ENCODE assay signal across 8 cellular contexts in the genomic region with DNA sequence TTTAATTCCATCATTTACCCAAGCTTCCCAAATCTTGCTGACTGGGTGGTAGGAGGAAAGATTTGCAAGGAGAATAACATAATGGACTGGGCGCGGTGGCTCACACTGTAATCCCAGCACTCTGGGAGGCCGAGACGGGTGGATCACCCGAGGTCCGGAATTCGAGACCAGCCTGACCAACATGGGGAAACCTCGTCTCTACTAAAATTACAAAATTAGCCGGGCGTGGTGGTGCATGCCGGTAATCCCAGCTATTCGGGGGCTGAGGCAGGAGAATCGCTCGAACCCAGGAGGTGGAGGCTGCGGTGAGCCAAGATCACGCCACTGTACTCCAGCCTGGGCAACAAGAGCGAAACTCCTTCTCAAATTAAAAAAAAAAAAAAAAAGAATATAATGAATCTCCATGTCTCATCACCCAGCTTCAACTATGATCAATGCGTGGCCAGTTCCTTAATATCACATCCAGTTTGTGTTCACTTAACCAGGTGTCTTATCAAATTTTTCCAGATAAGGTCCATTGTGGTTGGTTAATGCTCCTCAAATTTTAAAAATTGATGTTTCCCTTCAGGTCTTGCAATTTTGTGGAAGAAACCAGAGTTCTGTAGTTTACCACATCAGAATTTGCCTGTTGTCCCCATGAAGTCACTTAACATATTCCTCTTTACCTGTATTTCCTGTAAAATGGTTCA. TPM values are rescaled to one million over a fixed set of nuclear protein-coding genes. Genes with fewer than 3 reads are reported as not detected.
DNase-seq lines count a peak whose midpoint lies in the region; ATAC-seq, FAIRE-seq and TF ChIP-seq lines count a peak whose summit lies in the region.

No MANE protein-coding gene starts in this region.

- no peaks in the 10 kb centered on the region for H3K27me3 Mint-ChIP-seq in activated T-helper 2 cell treated with anti-CD3 and anti-CD28 coated beads, Interferon-gamma antibody, Interleukin-2, Interleukin-4, amounts not matched to agents 10 μg/mL and 5 μg/mL and 100 μg/mL, durations not matched to agents 14 hours and 24 hours and 36 hours (ENCODE audit: low read depth)

- ATAC-seq in HepG2 (no peak), right lobe of liver (no peak), omental fat pad (ENCODE audit: low FRiP score) (no peak), GM19395 (IDR thresholded peaks at IDR 0.05; ENCODE audit: unreplicated experiment) (no peak)

- H3K36me3 ChIP-seq in HepG2 (replicated peaks in 1 of 2; ENCODE audit: control insufficient read depth in 1 of 2, insufficient read depth in 2 of 2, low read length in 2 of 2) (peaks cover 44 to 64% of the 10 kb centered on the region in 2 experiments), right lobe of liver (peaks cover 19 to 64% (median 44%) of the 10 kb centered on the region in 4 donors), mesodermal cell (ENCODE audit: control insufficient read depth, insufficient read depth, low read length) (peaks cover 79% of the 10 kb centered on the region), uterus (no peaks in the 10 kb centered on the region)

- WGBS in HepG2 (ENCODE audit: low lambda C conversion rate): 97% methylated on average over 18 of the region's 18 CpGs
- 92% methylated on average over 13 of the region's 18 CpGs for WGBS in right lobe of liver (ENCODE audit: insufficient coverage, low coverage, low lambda C conversion rate, missing lambda C conversion rate)
- WGBS in mesodermal cell (ENCODE audit: insufficient coverage in 2 of 2), 2 experiments: 91 to 93% methylated on average over 9 to 15 of the region's 18 CpGs

- H3K9ac ChIP-seq in HepG2 (ENCODE audit: insufficient read depth, low read depth, low read length): peak overlapping the region; percentile 68; the same call in 1 of the 2 replicates

- POLR2A ChIA-PET in HepG2 (lab: Yijun Ruan, JAX): interaction anchor here (0.8 to 1.6 kb wide), 6 partner anchors 8 to 49 kb away, joined by 3 to 23 read pairs (median 5); a partner anchor contains a TSS

- H4K20me1 ChIP-seq in HepG2 (ENCODE audit: insufficient read depth, low read length): peaks cover 4% of the 10 kb centered on the region; the same call in 1 of the 2 replicates

- intact Hi-C loops in HepG2 (cut with micrococcal nuclease; ENCODE audit: unreplicated experiment) (loop anchor here (1.0 to 5.0 kb wide), 2 partner anchors 37 to 289 kb away; no protein-coding TSS in a partner anchor), right lobe of liver (cut with DNase I) (no loop called here), uterus (cut with DNase I; ENCODE audit: low total_unique reads) (loop anchor here (10.0 kb wide), 1 partner anchor 130 kb away; a partner anchor contains a TSS)
- intact Hi-C loops in activated T-helper 2 cell treated with anti-CD3 and anti-CD28 coated beads, Interferon-gamma antibody, Interleukin-2, Interleukin-4, amounts not matched to agents 10 μg/mL and 5 μg/mL and 100 μg/mL, durations not matched to agents 14 hours and 24 hours and 36 hours (cut with micrococcal nuclease): no loop called here

- H3K79me2 ChIP-seq in HepG2 (ENCODE audit: insufficient read depth, low read length): peaks cover 32% of the 10 kb centered on the region

- H3K27ac ChIP-seq in HepG2 (ENCODE audit: extremely low read length, insufficient read depth, low read length) (peak overlapping the region; percentile 85), right lobe of liver (no peak overlapping the region), mesodermal cell (ENCODE audit: low read depth, low read length, severe bottlenecking) (peak overlapping the region; percentile 98), uterus (peak overlapping the region; percentile 80)

- TF ChIP-seq POLR2A in HepG2 (IDR thresholded peaks at IDR 0.05; ENCODE audit: insufficient read depth in 1 of 2, low read depth in 2 of 2, low read length in 2 of 2): no peak
- no peak for TF ChIP-seq POLR2A in right lobe of liver (IDR thresholded peaks at IDR 0.05)
- no peak for TF ChIP-seq POLR2A in uterus (IDR thresholded peaks at IDR 0.05)

- FAIRE-seq in HepG2 (lab: Jason Lieb, UNC): no peak

- H3K4me3 ChIP-seq in HepG2 (replicated peaks in 1 of 3; ENCODE audit: insufficient read depth in 1 of 3, low read depth in 2 of 3, low read length in 3 of 3): no peak overlapping the region
- no peak overlapping the region for H3K4me3 ChIP-seq in right lobe of liver
- H3K4me3 ChIP-seq in mesodermal cell (ENCODE audit: extremely low read depth, insufficient read depth, low read length, poor library complexity, severe bottlenecking): peak overlapping the region; percentile 86
- no peak overlapping the region for H3K4me3 ChIP-seq in uterus

- H3K27me3 ChIP-seq in HepG2 (ENCODE audit: control insufficient read depth in 1 of 2, insufficient read depth in 2 of 2, low read length in 2 of 2): no peaks in the 10 kb centered on the region; a peak in 1 of 5 replicates
- H3K27me3 ChIP-seq in right lobe of liver: no peaks in the 10 kb centered on the region
- no peaks in the 10 kb centered on the region for H3K27me3 ChIP-seq in uterus

- H3K27ac Mint-ChIP-seq in activated T-helper 2 cell treated with anti-CD3 and anti-CD28 coated beads, Interferon-gamma antibody, Interleukin-2, Interleukin-4, amounts not matched to agents 10 μg/mL and 5 μg/mL and 100 μg/mL, durations not matched to agents 14 hours and 24 hours and 36 hours: peak overlapping the region; percentile 93

- TF ChIP-seq RAD21 in HepG2 (CRISPR knock-in tag; IDR thresholded peaks at IDR 0.05): no peak

- CTCF ChIA-PET in HepG2 (lab: Yijun Ruan, JAX; ENCODE audit: low intra/inter-chr PET ratio, low total read pairs): no interaction called here

- TF ChIP-seq EP300 in HepG2 (IDR thresholded peaks at IDR 0.05; ENCODE audit: low read depth in 2 of 2, low read length in 2 of 2): no peak
- TF ChIP-seq EP300 in HepG2 (CRISPR knock-in tag; IDR thresholded peaks at IDR 0.05; ENCODE audit: borderline replicate concordance): no peak

- no peak overlapping the region for H2AFZ ChIP-seq in HepG2 (ENCODE audit: low read length)

- peak overlapping the region; percentile 94 for H3K4me3 Mint-ChIP-seq in activated T-helper 2 cell treated with anti-CD3 and anti-CD28 coated beads, Interferon-gamma antibody, Interleukin-2, Interleukin-4, amounts not matched to agents 10 μg/mL and 5 μg/mL and 100 μg/mL, durations not matched to agents 14 hours and 24 hours and 36 hours (ENCODE audit: low read depth)

- peaks cover 25% of the 10 kb centered on the region for H3K4me1 ChIP-seq in HepG2 (ENCODE audit: insufficient read depth, low read length)
- H3K4me1 ChIP-seq in right lobe of liver: peaks cover 0 to 15% (median 0%) of the 10 kb centered on the region in 4 donors
- H3K4me1 ChIP-seq in mesodermal cell (ENCODE audit: control insufficient read depth, insufficient read depth, low read length, poor library complexity, severe bottlenecking): peaks cover 36% of the 10 kb centered on the region
- H3K4me1 ChIP-seq in uterus: peaks cover 0 to 16% of the 10 kb centered on the region in 2 donors

- DNase-seq in HepG2 (ENCODE audit: low spot score): no peak
- DNase-seq in right lobe of liver: no peak
- DNase-seq in activated T-helper 2 cell treated with anti-CD3 and anti-CD28 coated beads, Interferon-gamma antibody, Interleukin-2, Interleukin-4, amounts not matched to agents 10 μg/mL and 5 μg/mL and 100 μg/mL, durations not matched to agents 14 hours and 24 hours and 36 hours (ENCODE audit: low spot score): no peak
- DNase-seq in uterus: no peak
- DNase-seq in amygdala (lab: John Stamatoyannopoulos, UW): no peak
- no peak for DNase-seq in omental fat pad (ENCODE audit: low spot score)

- no peaks in the 10 kb centered on the region for H3K9me3 ChIP-seq in HepG2 (ENCODE audit: low read length)
- H3K9me3 ChIP-seq in right lobe of liver: no peaks in the 10 kb centered on the region
- no peaks in the 10 kb centered on the region for H3K9me3 ChIP-seq in mesodermal cell (ENCODE audit: control insufficient read depth, low read length)
- H3K9me3 ChIP-seq in uterus: no peaks in the 10 kb centered on the region

- H3K36me3 Mint-ChIP-seq in activated T-helper 2 cell treated with anti-CD3 and anti-CD28 coated beads, Interferon-gamma antibody, Interleukin-2, Interleukin-4, amounts not matched to agents 10 μg/mL and 5 μg/mL and 100 μg/mL, durations not matched to agents 14 hours and 24 hours and 36 hours (ENCODE audit: low read depth): peaks cover 74% of the 10 kb centered on the region

- no TSS peak for BruUV-seq in HepG2 (replicated peaks; lab: Mats Ljungman, UMichigan)

- H3K9me3 Mint-ChIP-seq in activated T-helper 2 cell treated with anti-CD3 and anti-CD28 coated beads, Interferon-gamma antibody, Interleukin-2, Interleukin-4, amounts not matched to agents 10 μg/mL and 5 μg/mL and 100 μg/mL, durations not matched to agents 14 hours and 24 hours and 36 hours: no peaks in the 10 kb centered on the region

- in situ Hi-C loops in HepG2 (cut with HindIII; ENCODE audit: extremely low pct_ligation_motif_present, low pct_unique_long_range_greater_than_20kb): no loop called here

- H3K4me1 Mint-ChIP-seq in activated T-helper 2 cell treated with anti-CD3 and anti-CD28 coated beads, Interferon-gamma antibody, Interleukin-2, Interleukin-4, amounts not matched to agents 10 μg/mL and 5 μg/mL and 100 μg/mL, durations not matched to agents 14 hours and 24 hours and 36 hours (ENCODE audit: low read depth): peaks cover 18% of the 10 kb centered on the region

- 0 out of 2 replicates have a peak overlapping the region, but pooled peaks have one; percentile 58 for H3K4me2 ChIP-seq in HepG2 (ENCODE audit: low read depth, low read length)

- TF ChIP-seq CTCF in HepG2 (CRISPR knock-in tag; IDR thresholded peaks at IDR 0.05) (no peak), right lobe of liver (IDR thresholded peaks at IDR 0.05) (no peak), uterus (IDR thresholded peaks at IDR 0.05) (no peak), omental fat pad (IDR thresholded peaks at IDR 0.05) (no peak)

RNA-seq across cellular contexts. Expression of a gene that starts 1.3 kb away (rescaled TPM):
- total RNA-seq in HepG2 (2016; rRNA removed; fragmentation: Illumina TruSeq; extraction: Trizol) (32.7 and 38.8 TPM in 2 replicates), right lobe of liver (10 to 100 TPM; 33.7 to 40.6 (median 38.5) TPM), uterus (10 to 100 TPM; 11.8 to 73.0 (median 36.8) TPM), omental fat pad (10 to 100 TPM; 41.0 to 76.7 (median 64.0) TPM)
- total RNA-seq in HepG2 (2016; cell fraction: cytosol; rRNA removed; fragmentation: Illumina TruSeq; extraction: Trizol; ENCODE audit: low read depth): 7.0 and 8.6 TPM in 2 replicates
- 30.5 and 38.2 TPM in 2 replicates for total RNA-seq in HepG2 (2016; cell fraction: insoluble cytoplasmic fraction; rRNA removed; fragmentation: Illumina TruSeq; extraction: Trizol)
- total RNA-seq in HepG2 (2016; cell fraction: membrane; rRNA removed; fragmentation: Illumina TruSeq; extraction: Trizol): 9.7 and 13.0 TPM in 2 replicates
- 31.0 and 40.0 TPM in 2 replicates for total RNA-seq in HepG2 (2016; cell fraction: nucleus; rRNA removed; fragmentation: Illumina TruSeq; extraction: Trizol)
- 46.5 and 48.2 TPM in 2 replicates for polyA plus RNA-seq in HepG2 (2011; rRNA removed)
- 30.2 and 39.9 TPM in 2 replicates for polyA plus RNA-seq in HepG2 (2011; cell fraction: cytosol; rRNA removed)
- polyA plus RNA-seq in HepG2 (2011; cell fraction: nucleus; rRNA removed): 164 and 188 TPM in 2 replicates
- 28.3 and 31.4 TPM in 2 replicates for polyA plus RNA-seq in HepG2 (2012)
- 4.3 TPM in 2 replicates for polyA plus RNA-seq in HepG2 (2016; cell fraction: cytosol; fragmentation: Illumina TruSeq; extraction: Trizol; ENCODE audit: low read depth)
- polyA plus RNA-seq in HepG2 (2016; cell fraction: insoluble cytoplasmic fraction; fragmentation: Illumina TruSeq; extraction: Trizol; ENCODE audit: low read depth): 30.4 and 34.2 TPM in 2 replicates
- 5.7 and 8.3 TPM in 2 replicates for polyA plus RNA-seq in HepG2 (2016; cell fraction: membrane; fragmentation: Illumina TruSeq; extraction: Trizol; ENCODE audit: low read depth)
- polyA plus RNA-seq in HepG2 (2016; cell fraction: nucleus; fragmentation: Illumina TruSeq; extraction: Trizol; ENCODE audit: insufficient read depth, low read depth): 92.9 and 103 TPM in 2 replicates
- 79.8 and 202 TPM in 2 replicates for polyA minus RNA-seq in HepG2 (2011; rRNA and poly(A)+ RNA removed; ENCODE audit: low replicate concordance)
- polyA minus RNA-seq in HepG2 (2011; cell fraction: cytosol; rRNA and poly(A)+ RNA removed): 25.1 and 28.6 TPM in 2 replicates
- 71.1 and 80.3 TPM in 2 replicates for polyA minus RNA-seq in HepG2 (2011; cell fraction: nucleus; rRNA and poly(A)+ RNA removed)
- total RNA-seq in activated T-helper 2 cell treated with anti-CD3 and anti-CD28 coated beads, Interferon-gamma antibody, Interleukin-2, Interleukin-4, amounts not matched to agents 10 μg/mL and 5 μg/mL and 100 μg/mL, durations not matched to agents 14 hours and 24 hours and 36 hours: 68.2 and 73.4 TPM in 2 replicates
- polyA plus RNA-seq in mesodermal cell (2013, experiment 1 of 2): 33.7 TPM
- polyA plus RNA-seq in mesodermal cell (2013, experiment 2 of 2): 27.1 TPM

RNA-seq across cellular contexts. Expression of a gene that starts 10.0 kb away (rescaled TPM):
- total RNA-seq in HepG2 (2016; rRNA removed; fragmentation: Illumina TruSeq; extraction: Trizol) (124 and 126 TPM in 2 replicates), right lobe of liver (100 to 1,000 TPM in 4 of 6 experiments, 10 to 100 TPM in 2; 87.4 to 119 (median 105) TPM), uterus (100 to 1,000 TPM in 3 of 4 donors, 10 to 100 TPM in 1; 81.8 to 248 (median 172) TPM), omental fat pad (100 to 1,000 TPM; 240 to 284 (median 246) TPM)
- total RNA-seq in HepG2 (2016; cell fraction: cytosol; rRNA removed; fragmentation: Illumina TruSeq; extraction: Trizol; ENCODE audit: low read depth): 72.2 and 73.9 TPM in 2 replicates
- total RNA-seq in HepG2 (2016; cell fraction: insoluble cytoplasmic fraction; rRNA removed; fragmentation: Illumina TruSeq; extraction: Trizol): 120 and 132 TPM in 2 replicates
- total RNA-seq in HepG2 (2016; cell fraction: membrane; rRNA removed; fragmentation: Illumina TruSeq; extraction: Trizol): 105 and 110 TPM in 2 replicates
- total RNA-seq in HepG2 (2016; cell fraction: nucleus; rRNA removed; fragmentation: Illumina TruSeq; extraction: Trizol): 55.3 and 71.0 TPM in 2 replicates
- polyA plus RNA-seq in HepG2 (2011; rRNA removed): 146 and 189 TPM in 2 replicates
- polyA plus RNA-seq in HepG2 (2011; cell fraction: cytosol; rRNA removed): 105 and 107 TPM in 2 replicates
- 190 and 200 TPM in 2 replicates for polyA plus RNA-seq in HepG2 (2011; cell fraction: nucleus; rRNA removed)
- 119 and 172 TPM in 2 replicates for polyA plus RNA-seq in HepG2 (2012)
- polyA plus RNA-seq in HepG2 (2016; cell fraction: cytosol; fragmentation: Illumina TruSeq; extraction: Trizol; ENCODE audit: low read depth): 89.6 and 102 TPM in 2 replicates
- 155 and 182 TPM in 2 replicates for polyA plus RNA-seq in HepG2 (2016; cell fraction: insoluble cytoplasmic fraction; fragmentation: Illumina TruSeq; extraction: Trizol; ENCODE audit: low read depth)
- polyA plus RNA-seq in HepG2 (2016; cell fraction: membrane; fragmentation: Illumina TruSeq; extraction: Trizol; ENCODE audit: low read depth): 110 and 116 TPM in 2 replicates
- polyA plus RNA-seq in HepG2 (2016; cell fraction: nucleus; fragmentation: Illumina TruSeq; extraction: Trizol; ENCODE audit: insufficient read depth, low read depth): 139 and 149 TPM in 2 replicates
- 177 and 651 TPM in 2 replicates for polyA minus RNA-seq in HepG2 (2011; rRNA and poly(A)+ RNA removed; ENCODE audit: low replicate concordance)
- 51.9 and 58.8 TPM in 2 replicates for polyA minus RNA-seq in HepG2 (2011; cell fraction: cytosol; rRNA and poly(A)+ RNA removed)
- polyA minus RNA-seq in HepG2 (2011; cell fraction: nucleus; rRNA and poly(A)+ RNA removed): 68.9 and 87.9 TPM in 2 replicates
- total RNA-seq in activated T-helper 2 cell treated with anti-CD3 and anti-CD28 coated beads, Interferon-gamma antibody, Interleukin-2, Interleukin-4, amounts not matched to agents 10 μg/mL and 5 μg/mL and 100 μg/mL, durations not matched to agents 14 hours and 24 hours and 36 hours: 234 and 240 TPM in 2 replicates
- 612 TPM for polyA plus RNA-seq in mesodermal cell (2013, experiment 1 of 2)
- 553 TPM for polyA plus RNA-seq in mesodermal cell (2013, experiment 2 of 2)

RNA-seq across cellular contexts. Expression of a gene that starts 29.5 kb away (rescaled TPM):
- total RNA-seq in HepG2 (2016; rRNA removed; fragmentation: Illumina TruSeq; extraction: Trizol) (25.4 and 29.0 TPM in 2 replicates), right lobe of liver (10 to 100 TPM; 18.9 to 28.1 (median 21.8) TPM), uterus (10 to 100 TPM; 20.5 to 86.3 (median 57.4) TPM), omental fat pad (10 to 100 TPM; 34.9 to 46.0 (median 43.2) TPM)
- total RNA-seq in HepG2 (2016; cell fraction: cytosol; rRNA removed; fragmentation: Illumina TruSeq; extraction: Trizol; ENCODE audit: low read depth): 23.8 and 24.8 TPM in 2 replicates
- total RNA-seq in HepG2 (2016; cell fraction: insoluble cytoplasmic fraction; rRNA removed; fragmentation: Illumina TruSeq; extraction: Trizol): 20.5 and 27.5 TPM in 2 replicates
- 52.6 and 55.8 TPM in 2 replicates for total RNA-seq in HepG2 (2016; cell fraction: membrane; rRNA removed; fragmentation: Illumina TruSeq; extraction: Trizol)
- 28.8 and 35.1 TPM in 2 replicates for total RNA-seq in HepG2 (2016; cell fraction: nucleus; rRNA removed; fragmentation: Illumina TruSeq; extraction: Trizol)
- polyA plus RNA-seq in HepG2 (2011; rRNA removed): 36.1 and 42.9 TPM in 2 replicates
- 18.8 and 21.5 TPM in 2 replicates for polyA plus RNA-seq in HepG2 (2011; cell fraction: cytosol; rRNA removed)
- polyA plus RNA-seq in HepG2 (2011; cell fraction: nucleus; rRNA removed): 166 and 190 TPM in 2 replicates
- polyA plus RNA-seq in HepG2 (2012): 37.1 and 38.4 TPM in 2 replicates
- 40.0 and 43.8 TPM in 2 replicates for polyA plus RNA-seq in HepG2 (2016; cell fraction: cytosol; fragmentation: Illumina TruSeq; extraction: Trizol; ENCODE audit: low read depth)
- polyA plus RNA-seq in HepG2 (2016; cell fraction: insoluble cytoplasmic fraction; fragmentation: Illumina TruSeq; extraction: Trizol; ENCODE audit: low read depth): 28.4 and 42.1 TPM in 2 replicates
- 59.8 and 69.8 TPM in 2 replicates for polyA plus RNA-seq in HepG2 (2016; cell fraction: membrane; fragmentation: Illumina TruSeq; extraction: Trizol; ENCODE audit: low read depth)
- polyA plus RNA-seq in HepG2 (2016; cell fraction: nucleus; fragmentation: Illumina TruSeq; extraction: Trizol; ENCODE audit: insufficient read depth, low read depth): 134 and 135 TPM in 2 replicates
- polyA minus RNA-seq in HepG2 (2011; rRNA and poly(A)+ RNA removed; ENCODE audit: low replicate concordance): 62.6 and 62.7 TPM in 2 replicates
- polyA minus RNA-seq in HepG2 (2011; cell fraction: cytosol; rRNA and poly(A)+ RNA removed): 24.4 and 29.1 TPM in 2 replicates
- 50.5 and 58.6 TPM in 2 replicates for polyA minus RNA-seq in HepG2 (2011; cell fraction: nucleus; rRNA and poly(A)+ RNA removed)
- total RNA-seq in activated T-helper 2 cell treated with anti-CD3 and anti-CD28 coated beads, Interferon-gamma antibody, Interleukin-2, Interleukin-4, amounts not matched to agents 10 μg/mL and 5 μg/mL and 100 μg/mL, durations not matched to agents 14 hours and 24 hours and 36 hours: 53.8 and 56.1 TPM in 2 replicates
- 86.1 TPM for polyA plus RNA-seq in mesodermal cell (2013, experiment 1 of 2)
- 71.8 TPM for polyA plus RNA-seq in mesodermal cell (2013, experiment 2 of 2)

RNA-seq across cellular contexts. Expression of a gene that starts 44.7 kb away (rescaled TPM):
- total RNA-seq in HepG2 (2016; rRNA removed; fragmentation: Illumina TruSeq; extraction: Trizol) (0.04 TPM in 1 of 2 replicates, not detected in the other), right lobe of liver (under 1 TPM in 3 of 6 experiments, not detected in 3; 0.21 to 0.59 (median 0.25) TPM), uterus (under 1 TPM in 1 of 4 donors, not detected in 3; 0.35 TPM), omental fat pad (under 1 TPM in 2 of 4 donors, not detected in 2; 0.19 to 0.47 TPM)
- total RNA-seq in HepG2 (2016; cell fraction: cytosol; rRNA removed; fragmentation: Illumina TruSeq; extraction: Trizol; ENCODE audit: low read depth): not detected in 2 replicates
- total RNA-seq in HepG2 (2016; cell fraction: insoluble cytoplasmic fraction; rRNA removed; fragmentation: Illumina TruSeq; extraction: Trizol): 0.06 TPM in 1 of 2 replicates, not detected in the other
- total RNA-seq in HepG2 (2016; cell fraction: membrane; rRNA removed; fragmentation: Illumina TruSeq; extraction: Trizol): not detected in 2 replicates
- 0.25 TPM in 1 of 2 replicates, not detected in the other for total RNA-seq in HepG2 (2016; cell fraction: nucleus; rRNA removed; fragmentation: Illumina TruSeq; extraction: Trizol)
- polyA plus RNA-seq in HepG2 (2011; rRNA removed): 0.03 and 0.04 TPM in 2 replicates
- not detected in 2 replicates for polyA plus RNA-seq in HepG2 (2011; cell fraction: cytosol; rRNA removed)
- polyA plus RNA-seq in HepG2 (2011; cell fraction: nucleus; rRNA removed): 0.26 and 0.50 TPM in 2 replicates
- polyA plus RNA-seq in HepG2 (2012): 0.13 TPM in 1 of 2 replicates, not detected in the other
- polyA plus RNA-seq in HepG2 (2016; cell fraction: cytosol; fragmentation: Illumina TruSeq; extraction: Trizol; ENCODE audit: low read depth): not detected in 2 replicates
- polyA plus RNA-seq in HepG2 (2016; cell fraction: insoluble cytoplasmic fraction; fragmentation: Illumina TruSeq; extraction: Trizol; ENCODE audit: low read depth): 0.07 TPM in 1 of 2 replicates, not detected in the other
- polyA plus RNA-seq in HepG2 (2016; cell fraction: membrane; fragmentation: Illumina TruSeq; extraction: Trizol; ENCODE audit: low read depth): not detected in 2 replicates
- polyA plus RNA-seq in HepG2 (2016; cell fraction: nucleus; fragmentation: Illumina TruSeq; extraction: Trizol; ENCODE audit: insufficient read depth, low read depth): 0.18 and 0.64 TPM in 2 replicates
- 0.48 and 0.87 TPM in 2 replicates for polyA minus RNA-seq in HepG2 (2011; rRNA and poly(A)+ RNA removed; ENCODE audit: low replicate concordance)
- polyA minus RNA-seq in HepG2 (2011; cell fraction: cytosol; rRNA and poly(A)+ RNA removed): not detected in 2 replicates
- not detected in 2 replicates for polyA minus RNA-seq in HepG2 (2011; cell fraction: nucleus; rRNA and poly(A)+ RNA removed)
- 0.11 TPM in 1 of 2 replicates, not detected in the other for total RNA-seq in activated T-helper 2 cell treated with anti-CD3 and anti-CD28 coated beads, Interferon-gamma antibody, Interleukin-2, Interleukin-4, amounts not matched to agents 10 μg/mL and 5 μg/mL and 100 μg/mL, durations not matched to agents 14 hours and 24 hours and 36 hours
- not detected for polyA plus RNA-seq in mesodermal cell (2013, experiment 1 of 2)
- not detected for polyA plus RNA-seq in mesodermal cell (2013, experiment 2 of 2)

RNA-seq across cellular contexts. Expression of a gene that starts 49.5 kb away (rescaled TPM):
- total RNA-seq in HepG2 (2016; rRNA removed; fragmentation: Illumina TruSeq; extraction: Trizol): 60.2 and 60.3 TPM in 2 replicates
- 13.3 and 14.4 TPM in 2 replicates for total RNA-seq in HepG2 (2016; cell fraction: cytosol; rRNA removed; fragmentation: Illumina TruSeq; extraction: Trizol; ENCODE audit: low read depth)
- total RNA-seq in HepG2 (2016; cell fraction: insoluble cytoplasmic fraction; rRNA removed; fragmentation: Illumina TruSeq; extraction: Trizol): 56.4 and 59.3 TPM in 2 replicates
- 25.4 and 30.0 TPM in 2 replicates for total RNA-seq in HepG2 (2016; cell fraction: membrane; rRNA removed; fragmentation: Illumina TruSeq; extraction: Trizol)
- 46.2 and 46.9 TPM in 2 replicates for total RNA-seq in HepG2 (2016; cell fraction: nucleus; rRNA removed; fragmentation: Illumina TruSeq; extraction: Trizol)
- polyA plus RNA-seq in HepG2 (2011; rRNA removed): 38.4 and 42.2 TPM in 2 replicates
- polyA plus RNA-seq in HepG2 (2011; cell fraction: cytosol; rRNA removed): 31.2 and 31.6 TPM in 2 replicates
- polyA plus RNA-seq in HepG2 (2011; cell fraction: nucleus; rRNA removed): 105 and 110 TPM in 2 replicates
- polyA plus RNA-seq in HepG2 (2012): 31.8 and 34.3 TPM in 2 replicates
- 12.5 and 14.4 TPM in 2 replicates for polyA plus RNA-seq in HepG2 (2016; cell fraction: cytosol; fragmentation: Illumina TruSeq; extraction: Trizol; ENCODE audit: low read depth)
- polyA plus RNA-seq in HepG2 (2016; cell fraction: insoluble cytoplasmic fraction; fragmentation: Illumina TruSeq; extraction: Trizol; ENCODE audit: low read depth): 49.2 and 49.4 TPM in 2 replicates
- 17.8 and 21.2 TPM in 2 replicates for polyA plus RNA-seq in HepG2 (2016; cell fraction: membrane; fragmentation: Illumina TruSeq; extraction: Trizol; ENCODE audit: low read depth)
- polyA plus RNA-seq in HepG2 (2016; cell fraction: nucleus; fragmentation: Illumina TruSeq; extraction: Trizol; ENCODE audit: insufficient read depth, low read depth): 79.9 and 81.6 TPM in 2 replicates
- polyA minus RNA-seq in HepG2 (2011; rRNA and poly(A)+ RNA removed; ENCODE audit: low replicate concordance): 63.6 and 87.1 TPM in 2 replicates
- 14.2 and 16.3 TPM in 2 replicates for polyA minus RNA-seq in HepG2 (2011; cell fraction: cytosol; rRNA and poly(A)+ RNA removed)
- 53.6 and 66.0 TPM in 2 replicates for polyA minus RNA-seq in HepG2 (2011; cell fraction: nucleus; rRNA and poly(A)+ RNA removed)
- total RNA-seq in right lobe of liver: 10 to 100 TPM; 16.7 to 25.6 (median 20.5) TPM
- 70.2 and 75.0 TPM in 2 replicates for total RNA-seq in activated T-helper 2 cell treated with anti-CD3 and anti-CD28 coated beads, Interferon-gamma antibody, Interleukin-2, Interleukin-4, amounts not matched to agents 10 μg/mL and 5 μg/mL and 100 μg/mL, durations not matched to agents 14 hours and 24 hours and 36 hours
- polyA plus RNA-seq in mesodermal cell (2013, experiment 1 of 2): 39.7 TPM
- 34.4 TPM for polyA plus RNA-seq in mesodermal cell (2013, experiment 2 of 2)
- 10 to 100 TPM in 3 of 4 donors, 1 to 10 TPM in 1; 6.5 to 48.0 (median 32.3) TPM for total RNA-seq in uterus
- total RNA-seq in omental fat pad: 10 to 100 TPM; 28.5 to 50.3 (median 38.7) TPM

Comparison
In these comparisons a context has a peak if more than half of its experiments do, and no peak if none do; other contexts are left out.
1. H3K27ac ChIP-seq: peak in HepG2 (single experiment), mesodermal cell (single experiment) and uterus (2 of 2); none in right lobe of liver (0 of 3).
2. intact Hi-C loops: an anchor here in HepG2 (1.0 to 5.0 kb wide) and uterus (10.0 kb wide); none called in right lobe of liver and activated T-helper 2 cell treated with anti-CD3 and anti-CD28 coated beads, Interferon-gamma antibody, Interleukin-2, Interleukin-4, amounts not matched to agents 10 μg/mL and 5 μg/mL and 100 μg/mL, durations not matched to agents 14 hours and 24 hours and 36 hours.